Comparison of ENCODE assay signal across 11 cellular contexts in genomic region chr2:74142340-74142739, GRCh38. TPM values are rescaled to one million over a fixed set of nuclear protein-coding genes. Genes with fewer than 3 reads are reported as not detected.
DNase-seq lines count a peak whose midpoint lies in the region; ATAC-seq, FAIRE-seq and TF ChIP-seq lines count a peak whose summit lies in the region.
"Had no signal": no experiment of that assay in that cellular context is flagged by ENCODE, and none has a peak within 500 bp of the region (broad histone marks: within the 10 kb centered on the region; RNA-seq: fewer than 3 reads in every experiment).

No MANE protein-coding gene starts in this region.

- H3K36me3 Mint-ChIP-seq in osteocyte (ENCODE audit: unreplicated experiment), result peaks cover 8% of the 10 kb centered on the region

- CTCF ChIA-PET in GM12878 (lab: Yijun Ruan, JAX), result interaction anchor here (0.8 to 11.3 kb wide), 6 partner anchors 9 to 318 kb away, joined by 3 to 191 read pairs (median 4); partner anchors contain the start of gene STAMBP

- WGBS in GM12878 (ENCODE audit: insufficient coverage, insufficient replicate concordance, low lambda C conversion rate, missing lambda C conversion rate), result 90% methylated on average over 6 of the region's 6 CpGs

- RAD21 ChIA-PET in GM12878 (lab: Charles Lee; ENCODE audit: unreplicated experiment), result interaction anchor here (0.6 kb wide), 1 partner anchor 17 kb away, joined by 3 read pairs; no protein-coding TSS in a partner anchor

- no peak overlapping the region for H3K4me2 ChIP-seq in GM12878 (ENCODE audit: control insufficient read depth, insufficient read depth)

- no peaks in the 10 kb centered on the region for H3K4me1 Mint-ChIP-seq in osteocyte (ENCODE audit: unreplicated experiment)

- H3K9ac ChIP-seq in GM12878 (ENCODE audit: control insufficient read depth, insufficient read depth, low read length), result no peak overlapping the region

- in situ Hi-C loops in GM12878 (cut with MboI), result no loop called here

- H3K4me1 ChIP-seq in GM12878 (ENCODE audit: control insufficient read depth, insufficient read depth, low read length), result peaks cover 7% of the 10 kb centered on the region

- peaks cover 12% of the 10 kb centered on the region for H3K79me2 ChIP-seq in GM12878 (ENCODE audit: control insufficient read depth, insufficient read depth, low read length)

- H3K9me3 Mint-ChIP-seq in osteocyte (ENCODE audit: unreplicated experiment), result no peaks in the 10 kb centered on the region

- no TSS peak for BruUV-seq in GM12878 (replicated peaks; lab: Mats Ljungman, UMichigan)

- 0 out of 4 replicates have a peak, but pooled peaks cover 0 to 3% of the 10 kb centered on the region in 2 experiments for H3K36me3 ChIP-seq in GM12878 (ENCODE audit: control insufficient read depth in 2 of 2, insufficient read depth in 2 of 2, low read length in 1 of 2)
- H3K36me3 ChIP-seq: thyroid gland had no signal

- DNase-seq in NCI-H2171 treated with DMSO at 0.1 percent for 48 hours (lab: John Stamatoyannopoulos, UW) (peak; percentile 8), NCI-H2171 (lab: John Stamatoyannopoulos, UW) (no peak), LHCN-M2 (ENCODE audit: low read depth) (peak; percentile 40), GM12878 (ENCODE audit: low read depth, low spot score) (no peak), osteocyte (ENCODE audit: extremely low spot score, unreplicated experiment) (peak; percentile 23)
- DNase-seq in activated CD4-positive, alpha-beta T cell treated with anti-CD3 and anti-CD28 coated beads for 4 hours, result no peak
- DNase-seq: NCI-H2029 treated with DMSO at 0.1 percent for 48 hours, SHP77 treated with DMSO at 0.1 percent for 48 hours, thyroid gland had no signal

- no peak for TF ChIP-seq POLR2A in GM12878 (IDR thresholded peaks at IDR 0.05; ENCODE audit: low read depth, low read length)

- no peaks in the 10 kb centered on the region for H3K27me3 Mint-ChIP-seq in osteocyte (ENCODE audit: unreplicated experiment)

- FAIRE-seq in GM12878 (lab: Jason Lieb, UNC), result no peak

- TF ChIP-seq CTCF in GM12878 (IDR thresholded peaks at IDR 0.05 in 2 of 3, conservative IDR thresholded peaks at IDR 0.05 in 1 of 3; ENCODE audit: control insufficient read depth in 2 of 3, extremely low read depth in 1 of 3, insufficient read depth in 1 of 3, low read depth in 3 of 3, low read length in 3 of 3), result peak; percentile 19 to 37 (median 33); a peak in 2 of 6 replicates
- peak; percentile 23 for TF ChIP-seq CTCF in osteocyte (IDR thresholded peaks at IDR 0.05)

- H3K9me3 ChIP-seq in GM12878 (replicated peaks; ENCODE audit: control insufficient read depth, insufficient read depth, low read length), result no peaks in the 10 kb centered on the region
- H3K9me3 ChIP-seq: thyroid gland had no signal

- H3K27ac Mint-ChIP-seq in osteocyte (ENCODE audit: unreplicated experiment), result no peak overlapping the region

- TF ChIP-seq EP300 in GM12878 (IDR thresholded peaks at IDR 0.05; ENCODE audit: borderline replicate concordance in 1 of 2, control insufficient read depth in 1 of 2, low read depth in 2 of 2, low read length in 2 of 2), result no peak

- no peak overlapping the region for H3K4me3 Mint-ChIP-seq in osteocyte (ENCODE audit: unreplicated experiment)

- H3K27ac ChIP-seq in GM12878 (ENCODE audit: control insufficient read depth, insufficient read depth), result no peak overlapping the region
- H3K27ac ChIP-seq: thyroid gland had no signal

- SMC1A ChIA-PET in GM12878 (lab: Charles Lee; ENCODE audit: uncharacterized antibody, unreplicated experiment), result interaction anchor here (1.0 kb wide), 1 partner anchor 9 kb away, joined by 6 read pairs; no protein-coding TSS in a partner anchor

- POLR2A ChIA-PET in GM12878 (lab: Charles Lee), result no interaction called here

- H4K20me1 ChIP-seq in GM12878 (ENCODE audit: control insufficient read depth, insufficient read depth), result no peaks in the 10 kb centered on the region

- intact Hi-C loops in GM12878 (cut with micrococcal nuclease; ENCODE audit: unreplicated experiment), result loop anchor here (10.0 kb wide), 3 partner anchors 192 to 458 kb away; no protein-coding TSS in a partner anchor

- H2AFZ ChIP-seq in GM12878 (ENCODE audit: control insufficient read depth, low read depth, low read length), result no peak overlapping the region

- no peaks in the 10 kb centered on the region for H3K27me3 ChIP-seq in GM12878 (replicated peaks in 1 of 2; ENCODE audit: control insufficient read depth in 2 of 2, insufficient read depth in 2 of 2, low read length in 1 of 2)
- H3K27me3 ChIP-seq: thyroid gland had no signal

- no peak overlapping the region for H3K4me3 ChIP-seq in GM12878
- H3K4me3 ChIP-seq: thyroid gland had no signal

- TF ChIP-seq RAD21 in GM12878 (IDR thresholded peaks at IDR 0.05; ENCODE audit: insufficient read depth, low read depth, low read length), result 0 out of 2 replicates have a peak, but pooled peaks have one; percentile 15

- peak; percentile 52; the same call in 2 of the 3 replicates for ATAC-seq in GM12878
- ATAC-seq in esophagus mucosa, result no peak
- ATAC-seq in HG03097 (IDR thresholded peaks at IDR 0.05; ENCODE audit: low FRiP score, unreplicated experiment), result no peak

TF ChIP-seq in GM12878, 131 proteins besides CTCF, POLR2A, EP300 and RAD21:
- TF ChIP-seq LARP7 (IDR thresholded peaks at IDR 0.05) (no peak), RELA (IDR thresholded peaks at IDR 0.05; ENCODE audit: borderline replicate concordance, partially characterized antibody) (no peak)
TF ChIP-seq in GM12878: peak in this region for 0.

RNA-seq across cellular contexts. Expression of gene BOLA3, which starts 5.4 kb away (rescaled TPM):
- 92.3 and 116 TPM in 2 replicates for total RNA-seq in LHCN-M2 (2014; rRNA removed)
- polyA plus RNA-seq in LHCN-M2 (2012), result 76.9 TPM
- total RNA-seq in GM12878 (2013; cell fraction: nucleolus; rRNA removed), result 4.2 and 7.9 TPM in 2 replicates
- 70.3 and 82.6 TPM in 2 replicates for total RNA-seq in GM12878 (2014; rRNA removed)
- 71.6 and 81.1 TPM in 2 replicates for total RNA-seq in GM12878 (2014; rRNA removed; fragmentation: Illumina TruSeq; extraction: Trizol)
- total RNA-seq in GM12878 (2021), result 62.6 and 63.5 TPM in 2 replicates
- polyA plus RNA-seq in GM12878 (2011; ENCODE audit: low read depth), result 23.1 TPM
- 65.6 and 92.7 TPM in 2 replicates for polyA plus RNA-seq in GM12878 (2011; rRNA removed)
- 36.2 and 49.5 TPM in 2 replicates for polyA plus RNA-seq in GM12878 (2011; cell fraction: cytosol; rRNA removed)
- 14.5 and 17.1 TPM in 2 replicates for polyA plus RNA-seq in GM12878 (2011; cell fraction: nucleus; rRNA removed)
- polyA plus RNA-seq in GM12878 (2012), result 68.9 and 75.8 TPM in 2 replicates
- 40.0 and 109 TPM in 2 replicates for polyA plus RNA-seq in GM12878 (2014; fragmentation: Illumina TruSeq; extraction: Trizol)
- polyA plus RNA-seq in GM12878 (2014; fragmentation: Nextera tagmentation; extraction: Ambion mirVana), result 100 to 1,000 TPM; 164 to 168 TPM
- polyA plus RNA-seq in GM12878 (2014; rRNA removed), result 102 and 158 TPM in 2 replicates
- 100 to 1,000 TPM; 283 to 300 TPM for polyA plus RNA-seq in GM12878 (2016; fragmentation: Nextera tagmentation; extraction: Ambion mirVana)
- 9.3 and 9.9 TPM in 2 replicates for polyA minus RNA-seq in GM12878 (2011; rRNA and poly(A)+ RNA removed)
- polyA minus RNA-seq in GM12878 (2011; cell fraction: cytosol; rRNA and poly(A)+ RNA removed), result 9.0 and 10.6 TPM in 2 replicates
- 5.1 and 7.7 TPM in 2 replicates for polyA minus RNA-seq in GM12878 (2011; cell fraction: nucleus; rRNA and poly(A)+ RNA removed)
- total RNA-seq in osteocyte, result 22.4 and 23.1 TPM in 2 replicates
- 35.9 TPM for total RNA-seq in esophagus mucosa

RNA-seq across cellular contexts. Expression of gene MOB1A, which starts 36.3 kb away (rescaled TPM):
- total RNA-seq in LHCN-M2 (2014; rRNA removed) (113 and 131 TPM in 2 replicates), GM12878 (2014; rRNA removed) (162 and 211 TPM in 2 replicates), GM12878 (2014; rRNA removed; fragmentation: Illumina TruSeq; extraction: Trizol) (182 and 184 TPM in 2 replicates), GM12878 (2021) (226 and 232 TPM in 2 replicates), osteocyte (96.1 and 96.3 TPM in 2 replicates), esophagus mucosa (81.3 TPM)
- polyA plus RNA-seq in LHCN-M2 (2012), result 27.2 TPM
- total RNA-seq in GM12878 (2013; cell fraction: nucleolus; rRNA removed), result 106 and 110 TPM in 2 replicates
- polyA plus RNA-seq in GM12878 (2011; ENCODE audit: low read depth), result 47.8 TPM
- polyA plus RNA-seq in GM12878 (2011; rRNA removed) (219 and 345 TPM in 2 replicates), GM12878 (2014; fragmentation: Illumina TruSeq; extraction: Trizol) (143 and 186 TPM in 2 replicates), GM12878 (2014; fragmentation: Nextera tagmentation; extraction: Ambion mirVana) (10 to 100 TPM; 41.2 to 58.5 TPM), GM12878 (2014; rRNA removed) (81.2 and 102 TPM in 2 replicates), GM12878 (2016; fragmentation: Nextera tagmentation; extraction: Ambion mirVana) (100 to 1,000 TPM; 221 to 223 TPM)
- 68.2 and 85.6 TPM in 2 replicates for polyA plus RNA-seq in GM12878 (2011; cell fraction: cytosol; rRNA removed)
- polyA plus RNA-seq in GM12878 (2011; cell fraction: nucleus; rRNA removed), result 42.1 and 48.0 TPM in 2 replicates
- 75.4 and 79.3 TPM in 2 replicates for polyA plus RNA-seq in GM12878 (2012)
- 92.1 and 208 TPM in 2 replicates for polyA minus RNA-seq in GM12878 (2011; rRNA and poly(A)+ RNA removed)
- polyA minus RNA-seq in GM12878 (2011; cell fraction: cytosol; rRNA and poly(A)+ RNA removed), result 48.1 and 59.3 TPM in 2 replicates
- 20.7 and 40.2 TPM in 2 replicates for polyA minus RNA-seq in GM12878 (2011; cell fraction: nucleus; rRNA and poly(A)+ RNA removed)

RNA-seq across cellular contexts. Expression of gene MTHFD2, which starts 56.1 kb away (rescaled TPM):
- 59.0 and 60.1 TPM in 2 replicates for total RNA-seq in LHCN-M2 (2014; rRNA removed)
- 32.7 TPM for polyA plus RNA-seq in LHCN-M2 (2012)
- total RNA-seq in GM12878 (2013; cell fraction: nucleolus; rRNA removed), result 39.8 and 56.0 TPM in 2 replicates
- 139 and 164 TPM in 2 replicates for total RNA-seq in GM12878 (2014; rRNA removed)
- total RNA-seq in GM12878 (2014; rRNA removed; fragmentation: Illumina TruSeq; extraction: Trizol), result 144 TPM in 2 replicates
- total RNA-seq in GM12878 (2021), result 180 and 192 TPM in 2 replicates
- polyA plus RNA-seq in GM12878 (2011; ENCODE audit: low read depth), result 76.6 TPM
- polyA plus RNA-seq in GM12878 (2011; rRNA removed), result 265 and 421 TPM in 2 replicates
- 114 and 226 TPM in 2 replicates for polyA plus RNA-seq in GM12878 (2011; cell fraction: cytosol; rRNA removed)
- 98.3 and 124 TPM in 2 replicates for polyA plus RNA-seq in GM12878 (2011; cell fraction: nucleus; rRNA removed)
- polyA plus RNA-seq in GM12878 (2012), result 115 and 137 TPM in 2 replicates
- polyA plus RNA-seq in GM12878 (2014; fragmentation: Illumina TruSeq; extraction: Trizol), result 129 and 153 TPM in 2 replicates
- polyA plus RNA-seq in GM12878 (2014; fragmentation: Nextera tagmentation; extraction: Ambion mirVana), result 100 to 1,000 TPM; 237 to 292 TPM
- 152 and 155 TPM in 2 replicates for polyA plus RNA-seq in GM12878 (2014; rRNA removed)
- polyA plus RNA-seq in GM12878 (2016; fragmentation: Nextera tagmentation; extraction: Ambion mirVana), result 100 to 1,000 TPM; 128 to 134 TPM
- polyA minus RNA-seq in GM12878 (2011; rRNA and poly(A)+ RNA removed), result 166 and 191 TPM in 2 replicates
- polyA minus RNA-seq in GM12878 (2011; cell fraction: cytosol; rRNA and poly(A)+ RNA removed), result 44.0 and 62.0 TPM in 2 replicates
- polyA minus RNA-seq in GM12878 (2011; cell fraction: nucleus; rRNA and poly(A)+ RNA removed), result 14.4 and 33.0 TPM in 2 replicates
- 223 and 242 TPM in 2 replicates for total RNA-seq in osteocyte
- 77.6 TPM for total RNA-seq in esophagus mucosa

Comparison
In these comparisons a context has a peak if more than half of its experiments do, and no peak if none do; other contexts are left out.
1. DNase-seq: peak in NCI-H2171 treated with DMSO at 0.1 percent for 48 hours (single experiment), LHCN-M2 (single experiment) and osteocyte (single experiment); none in NCI-H2171 (single experiment), GM12878 (single experiment) and activated CD4-positive, alpha-beta T cell treated with anti-CD3 and anti-CD28 coated beads for 4 hours (0 of 2).